ENCODE assay signal across 12 cellular contexts in the genomic region with DNA sequence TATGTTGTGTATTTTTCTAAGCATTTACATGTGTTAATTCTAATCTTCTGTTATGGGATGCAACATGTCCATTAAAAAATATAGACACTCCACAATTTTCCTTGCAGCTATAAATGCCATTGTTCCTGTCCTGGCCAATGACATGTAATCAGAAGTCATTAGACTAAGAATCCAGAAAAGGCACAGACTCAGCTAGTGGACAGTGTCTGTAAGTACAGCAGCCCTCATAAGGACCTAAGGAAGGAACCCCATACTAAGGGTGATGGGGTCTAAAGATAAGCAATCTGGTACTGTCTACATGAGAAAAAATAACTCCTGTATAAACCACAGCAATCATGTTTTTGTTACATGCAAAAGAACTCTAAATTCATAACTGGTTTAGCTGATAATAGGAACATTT.
A peak's percentile ranks its signal among the peaks of the same experiment; 100 is the strongest.
DNase-seq lines count a peak whose midpoint lies in the region; ATAC-seq, FAIRE-seq and TF ChIP-seq lines count a peak whose summit lies in the region.
"Had no signal": no experiment of that assay in that cellular context is flagged by ENCODE, and none has a peak within 500 bp of the region (broad histone marks: within the 10 kb centered on the region; RNA-seq: fewer than 3 reads in every experiment).

No MANE protein-coding gene starts in this region.

- H3K4me1 ChIP-seq in HepG2 (ENCODE audit: insufficient read depth, low read length) (no peaks in the 10 kb centered on the region), right lobe of liver (no peaks in the 10 kb centered on the region), PC-3 (ENCODE audit: insufficient read depth, low read length) (no peaks in the 10 kb centered on the region), psoas muscle (no peaks in the 10 kb centered on the region)
- H3K4me1 ChIP-seq: body of pancreas had no signal

- TF ChIP-seq EP300 in HepG2 (IDR thresholded peaks at IDR 0.05; ENCODE audit: low read depth in 2 of 2, low read length in 2 of 2) = no peak
- TF ChIP-seq EP300 in HepG2 (CRISPR knock-in tag; IDR thresholded peaks at IDR 0.05; ENCODE audit: borderline replicate concordance) = no peak

- H4K20me1 ChIP-seq in HepG2 (ENCODE audit: insufficient read depth, low read length) = no peaks in the 10 kb centered on the region
- H4K20me1 ChIP-seq in PC-3 (ENCODE audit: low read length) = no peaks in the 10 kb centered on the region

- in situ Hi-C loops in HepG2 (cut with HindIII; ENCODE audit: extremely low pct_ligation_motif_present, low pct_unique_long_range_greater_than_20kb) = no loop called here

- H3F3A ChIP-seq in PC-3 (ENCODE audit: low read length, unreplicated experiment) = no peaks in the 10 kb centered on the region

- H3K9ac ChIP-seq in HepG2 (ENCODE audit: insufficient read depth, low read depth, low read length) (no peak overlapping the region), PC-3 (ENCODE audit: low read length) (no peak overlapping the region)

- TF ChIP-seq CTCF in HepG2 (CRISPR knock-in tag; IDR thresholded peaks at IDR 0.05) = no peak
- no peak for TF ChIP-seq CTCF in right lobe of liver (IDR thresholded peaks at IDR 0.05)
- TF ChIP-seq CTCF in PC-3 (conservative IDR thresholded peaks at IDR 0.05; ENCODE audit: low read depth, low read length) = no peak
- no peak for TF ChIP-seq CTCF in psoas muscle (IDR thresholded peaks at IDR 0.05)

- no peak overlapping the region for H3K27ac ChIP-seq in HepG2 (ENCODE audit: extremely low read length, insufficient read depth, low read length)
- no peak overlapping the region for H3K27ac ChIP-seq in right lobe of liver
- H3K27ac ChIP-seq in PC-3 (ENCODE audit: low read length) = no peak overlapping the region
- no peak overlapping the region for H3K27ac ChIP-seq in psoas muscle
- H3K27ac ChIP-seq: body of pancreas, ovary had no signal

- BruUV-seq in HepG2 (replicated peaks; lab: Mats Ljungman, UMichigan) (no TSS peak), PC-3 (replicated peaks; lab: Mats Ljungman, UMichigan) (no TSS peak)

- POLR2A ChIA-PET in HepG2 (lab: Yijun Ruan, JAX) (no interaction called here), PC-3 (lab: Charles Lee; ENCODE audit: unreplicated experiment) (no interaction called here)

- no peak for DNase-seq in HepG2 (ENCODE audit: low spot score)
- DNase-seq in right lobe of liver = no peak
- peak; percentile 11 for DNase-seq in PC-3
- no peak for DNase-seq in stimulated activated naive CD4-positive, alpha-beta T cell treated with Interleukin-2 at 50 U/mL for 16 hours (lab: John Stamatoyannopoulos, UW)
- no peak for DNase-seq in activated T-cell treated with anti-CD3 and anti-CD28 coated beads, Interleukin-2, amount 50 U/mL, for 24 hours
- DNase-seq in psoas muscle = no peak
- DNase-seq in sciatic nerve (ENCODE audit: low spot score) = no peak
- DNase-seq: activated T-cell treated with anti-CD3 and anti-CD28 coated beads for 4 hours, body of pancreas, left colon, ovary had no signal

- FAIRE-seq in HepG2 (lab: Jason Lieb, UNC) = no peak

- H3K9me3 ChIP-seq in HepG2 (ENCODE audit: low read length) (no peaks in the 10 kb centered on the region), right lobe of liver (no peaks in the 10 kb centered on the region), PC-3 (ENCODE audit: low read length) (no peaks in the 10 kb centered on the region), psoas muscle (no peaks in the 10 kb centered on the region)
- H3K9me3 ChIP-seq: body of pancreas, ovary had no signal

- no peaks in the 10 kb centered on the region for H3K79me2 ChIP-seq in HepG2 (ENCODE audit: insufficient read depth, low read length)
- no peaks in the 10 kb centered on the region for H3K79me2 ChIP-seq in PC-3 (ENCODE audit: low read length)

- H3K9me2 ChIP-seq in PC-3 (replicated peaks; ENCODE audit: low read length) = no peaks in the 10 kb centered on the region

- no peaks in the 10 kb centered on the region for H3K4me1 Mint-ChIP-seq in activated T-cell treated with anti-CD3 and anti-CD28 coated beads, Interleukin-2, amount 50 U/mL, for 24 hours (ENCODE audit: low read depth)

- CTCF ChIA-PET in HepG2 (lab: Yijun Ruan, JAX; ENCODE audit: low intra/inter-chr PET ratio, low total read pairs) = no interaction called here
- CTCF ChIA-PET in PC-3 (lab: Charles Lee) = no interaction called here

- TF ChIP-seq RAD21 in HepG2 (CRISPR knock-in tag; IDR thresholded peaks at IDR 0.05) = no peak

- H3K36me3 ChIP-seq in HepG2 (replicated peaks in 1 of 2; ENCODE audit: control insufficient read depth in 1 of 2, insufficient read depth in 2 of 2, low read length in 2 of 2) (no peaks in the 10 kb centered on the region), right lobe of liver (no peaks in the 10 kb centered on the region), PC-3 (ENCODE audit: low read depth, low read length) (no peaks in the 10 kb centered on the region), psoas muscle (ENCODE audit: insufficient read depth in 1 of 2, low read depth in 1 of 2) (no peaks in the 10 kb centered on the region)
- H3K36me3 ChIP-seq: ovary had no signal

- peaks cover 27% of the 10 kb centered on the region for H3K27me3 Mint-ChIP-seq in activated T-cell treated with anti-CD3 and anti-CD28 coated beads, Interleukin-2, amount 50 U/mL, for 24 hours

- H3K27me3 ChIP-seq in HepG2 (ENCODE audit: control insufficient read depth in 1 of 2, insufficient read depth in 2 of 2, low read length in 2 of 2) = no peaks in the 10 kb centered on the region
- no peaks in the 10 kb centered on the region for H3K27me3 ChIP-seq in right lobe of liver
- H3K27me3 ChIP-seq in PC-3 (ENCODE audit: low read length) = 0 out of 2 replicates have a peak, but pooled peaks cover 7% of the 10 kb centered on the region
- H3K27me3 ChIP-seq in psoas muscle (ENCODE audit: insufficient read depth in 3 of 3, low read length in 2 of 3) = no peaks in the 10 kb centered on the region
- H3K27me3 ChIP-seq: body of pancreas, ovary had no signal

- no peak for TF ChIP-seq POLR2A in HepG2 (IDR thresholded peaks at IDR 0.05; ENCODE audit: insufficient read depth in 1 of 2, low read depth in 2 of 2, low read length in 2 of 2)
- TF ChIP-seq POLR2A in right lobe of liver (IDR thresholded peaks at IDR 0.05) = no peak

- H2AFZ ChIP-seq in HepG2 (ENCODE audit: low read length) (no peak overlapping the region), PC-3 (ENCODE audit: low read length) (no peak overlapping the region)

- no peak overlapping the region for H3K4me3 ChIP-seq in HepG2 (replicated peaks in 1 of 3; ENCODE audit: insufficient read depth in 1 of 3, low read depth in 2 of 3, low read length in 3 of 3)
- H3K4me3 ChIP-seq in right lobe of liver = no peak overlapping the region
- H3K4me3 ChIP-seq in PC-3 (ENCODE audit: low read length) = no peak overlapping the region
- no peak overlapping the region for H3K4me3 ChIP-seq in psoas muscle
- H3K4me3 ChIP-seq: body of pancreas, ovary had no signal

- H3K9me3 Mint-ChIP-seq in activated T-cell treated with anti-CD3 and anti-CD28 coated beads, Interleukin-2, amount 50 U/mL, for 24 hours = no peaks in the 10 kb centered on the region

- H3K4me3 Mint-ChIP-seq in activated T-cell treated with anti-CD3 and anti-CD28 coated beads, Interleukin-2, amount 50 U/mL, for 24 hours = no peak overlapping the region

- intact Hi-C loops in HepG2 (cut with micrococcal nuclease; ENCODE audit: unreplicated experiment) (no loop called here), right lobe of liver (cut with DNase I) (no loop called here), PC-3 (cut with micrococcal nuclease) (no loop called here), psoas muscle (cut with DNase I) (no loop called here), sciatic nerve (cut with DNase I) (no loop called here)

- H3K27ac Mint-ChIP-seq in activated T-cell treated with anti-CD3 and anti-CD28 coated beads, Interleukin-2, amount 50 U/mL, for 24 hours = no peak overlapping the region

- ATAC-seq in HepG2 = peak; percentile 82
- no peak for ATAC-seq in right lobe of liver
- ATAC-seq in HG02938 (IDR thresholded peaks at IDR 0.05; ENCODE audit: unreplicated experiment) = peak; percentile 90
- peak; percentile 58 for ATAC-seq in PC-3
- no peak for ATAC-seq in psoas muscle
- ATAC-seq in sciatic nerve = no peak
- ATAC-seq: body of pancreas, left colon had no signal

- H3K4me2 ChIP-seq in HepG2 (ENCODE audit: low read depth, low read length) (no peak overlapping the region), PC-3 (ENCODE audit: low read length) (no peak overlapping the region)

- H3K36me3 Mint-ChIP-seq in activated T-cell treated with anti-CD3 and anti-CD28 coated beads, Interleukin-2, amount 50 U/mL, for 24 hours (ENCODE audit: low read depth) = no peaks in the 10 kb centered on the region

TF ChIP-seq in HepG2, 621 proteins besides CTCF, POLR2A, EP300 and RAD21:
- TF ChIP-seq ZNF598 (CRISPR knock-in tag; IDR thresholded peaks at IDR 0.05; ENCODE audit: borderline replicate concordance) (no peak), MEIS2 (CRISPR knock-in tag; IDR thresholded peaks at IDR 0.05) (no peak)

Comparison
In these comparisons a context has a peak if more than half of its experiments do, and no peak if none do; other contexts are left out.
1. ATAC-seq: peak in HepG2 (single experiment), HG02938 (single experiment) and PC-3 (single experiment); none in right lobe of liver (0 of 4), psoas muscle (0 of 4) and sciatic nerve (single experiment).